Comparison of ENCODE assay signal across 27 cellular contexts in genomic region chr22:48182036-48182435, GRCh38.
"Had no signal": no experiment of that assay in that cellular context is flagged by ENCODE, and none has a peak within 500 bp of the region (broad histone marks: within the 10 kb centered on the region; RNA-seq: fewer than 3 reads in every experiment).

No MANE protein-coding gene starts in this region.

- H3K4me3 Mint-ChIP-seq: IgD-negative memory B cell had no signal

- H3K27me3 ChIP-seq: SJSA1 had no signal

- H3K27ac Mint-ChIP-seq: IgD-negative memory B cell had no signal

- DNase-seq: Kasumi-1, MM.1S, MV-4-11, NCI-H1048, NCI-H1105, NCI-H1417 treated with DMSO at 0.1 percent for 48 hours, NCI-H146, NCI-H1694 treated with DMSO at 0.1 percent for 48 hours, NCI-H1930, NCI-H2081, NCI-H2107, NCI-H2171, NCI-H226, NCI-H446, NCI-H510A, NCI-H524 treated with DMSO at 0.1 percent for 48 hours, NCI-H69, NCI-H774, Right ventricle myocardium superior, RPMI8226, SIG-M5 had no signal

- H3K9me3 ChIP-seq: SJSA1 had no signal

- H3K4me1 Mint-ChIP-seq: IgD-negative memory B cell had no signal

- H3K27ac ChIP-seq: HL-60, KMS-11, SJSA1 had no signal

- ATAC-seq: K562, SK-N-SH treated with all-trans-retinoic acid at 6 μM for 48 hours had no signal

- H3K36me3 ChIP-seq: SJSA1 had no signal

- H3K4me2 ChIP-seq: KMS-11 had no signal

- H3K4me3 ChIP-seq: K562, SJSA1 had no signal

- H3K9ac ChIP-seq: KMS-11 had no signal
